ENCODE assay signal across 18 cellular contexts in the genomic region with DNA sequence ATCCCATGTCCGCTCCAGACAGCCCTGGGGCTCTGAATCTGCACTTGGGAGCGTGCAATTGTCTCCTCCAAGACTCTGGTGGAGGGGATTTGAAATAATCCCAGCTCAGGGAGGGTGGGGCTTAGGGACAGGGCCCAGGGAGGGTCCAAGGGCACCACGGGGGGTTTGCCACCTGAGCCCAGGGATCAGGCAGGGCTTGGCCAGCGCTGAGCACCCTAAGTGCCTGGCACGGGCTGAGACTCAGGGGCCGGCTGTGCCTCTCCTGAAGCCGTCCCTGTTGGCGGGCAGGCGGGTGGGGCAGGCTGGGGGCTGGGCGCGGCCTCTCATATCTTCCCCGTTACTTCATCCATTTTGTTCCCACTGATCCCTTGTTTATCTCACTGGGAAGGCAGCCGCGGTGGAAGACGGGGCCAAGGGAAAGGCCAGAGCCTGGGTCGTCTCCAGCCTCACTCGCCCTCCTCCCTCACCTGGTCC. TPM values are rescaled to one million over a fixed set of nuclear protein-coding genes. Genes with fewer than 3 reads are reported as not detected.
DNase-seq lines count a peak whose midpoint lies in the region; ATAC-seq and TF ChIP-seq lines count a peak whose summit lies in the region.
"Had no signal": no experiment of that assay in that cellular context is flagged by ENCODE, and none has a peak within 500 bp of the region (broad histone marks: within the 10 kb centered on the region; RNA-seq: fewer than 3 reads in every experiment).

No MANE protein-coding gene starts in this region.

- H3K9me3 Mint-ChIP-seq in activated naive CD4-positive, alpha-beta T cell treated with anti-CD3 and anti-CD28 coated beads, Interleukin-2, amount 50 U/mL, for 72 hours: no peaks in the 10 kb centered on the region
- H3K9me3 Mint-ChIP-seq: activated naive CD4-positive, alpha-beta T cell treated with anti-CD3 and anti-CD28 coated beads, Interleukin-2, amount 10 ng/mL, durations not matched to agents 7 days and 5 days; T-helper 2 cell treated with Interferon-gamma antibody and Interleukin-4, amounts not matched to agents 5 μg/mL and 100 μg/mL, for 36 hours had no signal

- H3K14ac ChIP-seq in neuronal stem cell (ENCODE audit: low read length): no peak overlapping the region

- peaks cover 10% of the 10 kb centered on the region for H3K4me1 ChIP-seq in adipocyte (ENCODE audit: control insufficient read depth, insufficient read depth, low read length)
- H3K4me1 ChIP-seq in neuronal stem cell (ENCODE audit: control insufficient read depth in 2 of 2, insufficient read depth in 1 of 2, low read depth in 1 of 2, low read length in 2 of 2): peaks cover 0 to 2% of the 10 kb centered on the region in 2 donors
- peaks cover 0 to 12% (median 8%) of the 10 kb centered on the region in 4 donors for H3K4me1 ChIP-seq in transverse colon
- H3K4me1 ChIP-seq: breast epithelium had no signal

- no peak overlapping the region for H2BK12ac ChIP-seq in neuronal stem cell (ENCODE audit: low read length)

- no peak overlapping the region for H4K91ac ChIP-seq in neuronal stem cell (ENCODE audit: low read depth, low read length, poor library complexity)

- TF ChIP-seq EP300 in transverse colon (IDR thresholded peaks at IDR 0.05; ENCODE audit: low read depth): no peak

- no peak overlapping the region for H3K4ac ChIP-seq in neuronal stem cell (ENCODE audit: low read length)

- no peak overlapping the region for H2BK15ac ChIP-seq in neuronal stem cell (ENCODE audit: low read length)

- no peak overlapping the region for H3K27ac ChIP-seq in neuronal stem cell (replicated peaks; ENCODE audit: low read length)
- H3K27ac ChIP-seq in transverse colon: peak overlapping the region; percentile 28 to 55 (median 46)
- no peak overlapping the region for H3K27ac ChIP-seq in brain microvascular endothelial cell
- H3K27ac ChIP-seq: breast epithelium, dorsolateral prefrontal cortex had no signal

- no peak for DNase-seq in adipocyte (ENCODE audit: low read depth)
- DNase-seq in Right ventricle myocardium superior: peak; percentile 87
- DNase-seq in neuronal stem cell (ENCODE audit: low spot score): no peak
- peak; percentile 51 for DNase-seq in transverse colon
- DNase-seq in activated naive CD4-positive, alpha-beta T cell treated with anti-CD3 and anti-CD28 coated beads, Interleukin-2, amount 50 U/mL, for 72 hours (ENCODE audit: low spot score in 2 of 2): no peak
- DNase-seq in brain microvascular endothelial cell: no peak
- no peak for DNase-seq in GM20000 (ENCODE audit: low spot score)
- DNase-seq: activated CD4-positive, alpha-beta T cell treated with anti-CD3 and anti-CD28 coated beads for 36 hours; activated naive CD4-positive, alpha-beta T cell treated with anti-CD3 and anti-CD28 coated beads, Interleukin-2, amount 10 ng/mL, durations not matched to agents 7 days and 5 days; activated T-cell treated with anti-CD3 and anti-CD28 coated beads for 4 hours; dorsolateral prefrontal cortex; NCI-H1930; SIG-M5 had no signal

- no peak overlapping the region for H2BK5ac ChIP-seq in neuronal stem cell (ENCODE audit: low read length)

- H2AK5ac ChIP-seq in neuronal stem cell (ENCODE audit: low read depth, low read length): peak overlapping the region; percentile 66

- in situ Hi-C loops in transverse colon (cut with MboI; ENCODE audit: low pct_ligation_motif_present in 1 of 4, low pct_unique_long_range_greater_than_20kb in 1 of 4, low sequenced_read_pairs in 3 of 4) (no loop called here), brain microvascular endothelial cell (cut with HindIII; ENCODE audit: low pct_ligation_motif_present, low sequenced_read_pairs) (no loop called here)

- no peak for TF ChIP-seq POLR2A in transverse colon (IDR thresholded peaks at IDR 0.05)

- H3K4me3 ChIP-seq in adipocyte (ENCODE audit: low read length) (no peak overlapping the region), neuronal stem cell (ENCODE audit: low read length in 2 of 2) (no peak overlapping the region), transverse colon (no peak overlapping the region), brain microvascular endothelial cell (ENCODE audit: low read depth, low read length) (no peak overlapping the region)
- H3K4me3 ChIP-seq: breast epithelium, dorsolateral prefrontal cortex had no signal

- no peak overlapping the region for H3K4me2 ChIP-seq in neuronal stem cell (ENCODE audit: insufficient read depth, low read length, poor library complexity, severe bottlenecking)

- peak overlapping the region; percentile 27 for H3K23ac ChIP-seq in neuronal stem cell (ENCODE audit: low read depth, low read length, poor library complexity)

- no peaks in the 10 kb centered on the region for H3K9me3 ChIP-seq in adipocyte (ENCODE audit: control insufficient read depth, low read length)
- H3K9me3 ChIP-seq in neuronal stem cell (replicated peaks in 1 of 2; ENCODE audit: control insufficient read depth in 2 of 2, insufficient read depth in 1 of 2, low read depth in 1 of 2, low read length in 2 of 2): no peaks in the 10 kb centered on the region
- H3K9me3 ChIP-seq in transverse colon: no peaks in the 10 kb centered on the region
- H3K9me3 ChIP-seq: breast epithelium had no signal

- no peak overlapping the region for H4K8ac ChIP-seq in neuronal stem cell (ENCODE audit: low read depth, low read length)

- H3K36me3 ChIP-seq in adipocyte (ENCODE audit: control insufficient read depth, insufficient read depth, low read length, severe bottlenecking) (no peaks in the 10 kb centered on the region), neuronal stem cell (replicated peaks in 1 of 2; ENCODE audit: control insufficient read depth in 2 of 2, insufficient read depth in 2 of 2, low read length in 2 of 2) (no peaks in the 10 kb centered on the region), transverse colon (no peaks in the 10 kb centered on the region), brain microvascular endothelial cell (replicated peaks) (no peaks in the 10 kb centered on the region)
- H3K36me3 ChIP-seq: breast epithelium had no signal

- no peak overlapping the region for H3K27ac Mint-ChIP-seq in activated naive CD4-positive, alpha-beta T cell treated with anti-CD3 and anti-CD28 coated beads, Interleukin-2, amount 50 U/mL, for 72 hours
- H3K27ac Mint-ChIP-seq: activated CD4-positive, alpha-beta T cell treated with anti-CD3 and anti-CD28 coated beads for 36 hours; activated naive CD4-positive, alpha-beta T cell treated with anti-CD3 and anti-CD28 coated beads, Interleukin-2, amount 10 ng/mL, durations not matched to agents 7 days and 5 days; progenitor cell of endocrine pancreas; T-helper 2 cell treated with Interferon-gamma antibody and Interleukin-4, amounts not matched to agents 5 μg/mL and 100 μg/mL, for 36 hours had no signal

- H3K9ac ChIP-seq in adipocyte (ENCODE audit: low read length): peak overlapping the region; percentile 59
- H3K9ac ChIP-seq in neuronal stem cell (ENCODE audit: low read depth, low read length, poor library complexity): no peak overlapping the region

- TF ChIP-seq CTCF in transverse colon (IDR thresholded peaks at IDR 0.05): no peak
- no peak for TF ChIP-seq CTCF in brain microvascular endothelial cell (IDR thresholded peaks at IDR 0.05; ENCODE audit: low read depth, low read length, missing control alignments)
- no peak for TF ChIP-seq CTCF in GM20000 (IDR thresholded peaks at IDR 0.05; ENCODE audit: extremely low read depth, missing control alignments)

- H2BK120ac ChIP-seq in neuronal stem cell (ENCODE audit: low read depth, low read length): no peak overlapping the region

- no peaks in the 10 kb centered on the region for H3K36me3 Mint-ChIP-seq in activated naive CD4-positive, alpha-beta T cell treated with anti-CD3 and anti-CD28 coated beads, Interleukin-2, amount 50 U/mL, for 72 hours
- H3K36me3 Mint-ChIP-seq: activated naive CD4-positive, alpha-beta T cell treated with anti-CD3 and anti-CD28 coated beads, Interleukin-2, amount 10 ng/mL, durations not matched to agents 7 days and 5 days had no signal

- intact Hi-C loops in Right ventricle myocardium superior (cut with DNase I): no loop called here
- intact Hi-C loops in transverse colon (cut with DNase I; ENCODE audit: low total_unique reads): no loop called here

- no CpG with 5 or more reads among the region's 17 CpGs for WGBS in neuronal stem cell (ENCODE audit: extremely low coverage in 2 of 2, insufficient read length in 2 of 2, insufficient replicate concordance in 1 of 2), 2 donors
- 46% methylated on average over 16 of the region's 17 CpGs; no CpG with 5 or more reads in 1 of the 2 donors for WGBS in transverse colon (ENCODE audit: low coverage in 1 of 2), 2 donors

- H3K27me3 ChIP-seq in adipocyte (replicated peaks; ENCODE audit: control insufficient read depth, insufficient read depth, low read length) (no peaks in the 10 kb centered on the region), neuronal stem cell (ENCODE audit: control insufficient read depth in 3 of 3, insufficient read depth in 3 of 3, low read depth in 1 of 3, low read length in 3 of 3) (peaks cover 0 to 6% (median 0%) of the 10 kb centered on the region in 3 experiments), transverse colon (no peaks in the 10 kb centered on the region), brain microvascular endothelial cell (replicated peaks) (peaks cover 2% of the 10 kb centered on the region)
- H3K27me3 ChIP-seq: breast epithelium, dorsolateral prefrontal cortex had no signal

- no peak overlapping the region for H2AFZ ChIP-seq in neuronal stem cell (ENCODE audit: low read length)

- H3K18ac ChIP-seq in neuronal stem cell (ENCODE audit: low read length): peak overlapping the region; percentile 54

- no peaks in the 10 kb centered on the region for H3K79me1 ChIP-seq in neuronal stem cell (ENCODE audit: low read depth, low read length)

- ATAC-seq in Right ventricle myocardium superior (ENCODE audit: poor library complexity) (peak; percentile 81), GM21367 (IDR thresholded peaks at IDR 0.05; ENCODE audit: unreplicated experiment) (no peak)
- ATAC-seq in activated naive CD4-positive, alpha-beta T cell treated with anti-CD3 and anti-CD28 coated beads, Interleukin-2, amount 50 U/mL, for 72 hours: no peak
- ATAC-seq: activated CD4-positive, alpha-beta T cell treated with anti-CD3 and anti-CD28 coated beads for 36 hours had no signal

RNA-seq across cellular contexts. Expression of gene ELN, which starts 41.8 kb away (rescaled TPM):
- total RNA-seq in Right ventricle myocardium superior (33.2 TPM), transverse colon (100 to 1,000 TPM in 1 of 4 donors, 10 to 100 TPM in 2, 1 to 10 TPM in 1; 8.4 to 147 (median 25.8) TPM)
- 2.9 TPM for polyA plus RNA-seq in neuronal stem cell (2013, experiment 1 of 2)
- polyA plus RNA-seq in neuronal stem cell (2013, experiment 2 of 2): 3.1 TPM
- not detected for total RNA-seq in activated naive CD4-positive, alpha-beta T cell treated with anti-CD3 and anti-CD28 coated beads, Interleukin-2, amount 50 U/mL, for 72 hours
- total RNA-seq: activated CD4-positive, alpha-beta T cell treated with anti-CD3 and anti-CD28 coated beads for 36 hours; NCI-H460 had no signal

Comparison
In these comparisons a context has a peak if more than half of its experiments do, and no peak if none do; other contexts are left out.
1. DNase-seq: peak in Right ventricle myocardium superior (single experiment) and transverse colon (single experiment); none in adipocyte (single experiment), neuronal stem cell (single experiment), activated naive CD4-positive, alpha-beta T cell treated with anti-CD3 and anti-CD28 coated beads, Interleukin-2, amount 50 U/mL, for 72 hours (0 of 2), brain microvascular endothelial cell (single experiment) and GM20000 (single experiment).
2. H3K27ac ChIP-seq: peak in transverse colon (4 of 4); none in neuronal stem cell (single experiment) and brain microvascular endothelial cell (single experiment).
3. RNA of gene ELN, which starts 41.8 kb away (total RNA-seq): 8.4 to 147 TPM in transverse colon and 33.2 TPM in Right ventricle myocardium superior (single experiment); not detected in activated naive CD4-positive, alpha-beta T cell treated with anti-CD3 and anti-CD28 coated beads, Interleukin-2, amount 50 U/mL, for 72 hours; every median in the first group is over 4 times any median in the second.